20 cellular contexts compared by ENCODE assay signal in the genomic region with DNA sequence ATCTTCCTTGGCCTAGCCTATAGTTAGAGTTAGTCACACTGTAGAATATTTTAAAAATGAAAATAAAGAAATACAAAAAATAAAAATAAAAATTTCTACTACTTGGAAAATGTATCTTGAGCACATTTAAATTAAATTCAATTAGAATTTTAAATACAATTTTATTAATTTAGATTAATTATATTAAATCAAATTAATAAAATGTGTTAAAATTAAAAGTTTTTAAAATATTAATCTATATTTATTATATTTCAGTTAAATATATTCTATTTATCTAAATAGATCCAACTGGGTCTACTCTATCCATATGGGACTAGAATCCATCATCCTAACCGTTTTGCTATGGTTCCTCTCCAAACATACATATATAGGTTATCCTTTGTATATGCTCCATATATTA.
"Had no signal": no experiment of that assay in that cellular context is flagged by ENCODE, and none has a peak within 500 bp of the region (broad histone marks: within the 10 kb centered on the region; RNA-seq: fewer than 3 reads in every experiment).

No MANE protein-coding gene starts in this region.

- H3K4me3 ChIP-seq: SJCRH30 had no signal

- ATAC-seq: Panc1, PC-3, Right ventricle myocardium inferior had no signal

- H3K27me3 ChIP-seq: SJCRH30 had no signal

- H3K36me3 ChIP-seq: SJCRH30 had no signal

- DNase-seq: KBM-7, MV-4-11, NCI-H1048, NCI-H1105, NCI-H1417, NCI-H1436 treated with DMSO at 0.1 percent for 48 hours, NCI-H1694, NCI-H1930, NCI-H2081, NCI-H2107, NCI-H2227 treated with DMSO at 0.1 percent for 48 hours, NCI-H510A, NCI-H524 treated with DMSO at 0.1 percent for 48 hours, NCI-H69, NCI-H774, PC-3, SHP77 treated with DMSO at 0.1 percent for 48 hours, SJCRH30 had no signal

- H3K4me1 ChIP-seq: SJCRH30 had no signal

- H3K27ac ChIP-seq: SJCRH30 had no signal

- H3K9me3 ChIP-seq: SJCRH30 had no signal
